ENCODE assay signal across 19 cellular contexts in genomic region chr18:66695281-66695680, GRCh38.
DNase-seq lines count a peak whose midpoint lies in the region; ATAC-seq and TF ChIP-seq lines count a peak whose summit lies in the region.
"Had no signal": no experiment of that assay in that cellular context is flagged by ENCODE, and none has a peak within 500 bp of the region (broad histone marks: within the 10 kb centered on the region; RNA-seq: fewer than 3 reads in every experiment).

No MANE protein-coding gene starts in this region.

- in situ Hi-C loops in G401 (cut with HindIII; ENCODE audit: low sequenced_read_pairs), result no loop called here

- H3K4me1 ChIP-seq in OCI-LY7 (ENCODE audit: insufficient read depth, low read length, poor library complexity, severe bottlenecking) (no peaks in the 10 kb centered on the region), upper lobe of left lung (no peaks in the 10 kb centered on the region)
- H3K4me1 ChIP-seq: A549; BLaER1 treated with 17β-estradiol and CSF1 and Interleukin-3, amounts not matched to agents 10 nM and 100 nM; Caco-2 had no signal

- no peak overlapping the region for H3K4me2 ChIP-seq in OCI-LY7 (ENCODE audit: low read length)
- H3K4me2 ChIP-seq: A549; BLaER1 treated with 17β-estradiol and CSF1 and Interleukin-3, amounts not matched to agents 10 nM and 100 nM had no signal

- peak overlapping the region; percentile 73 for H3K27ac Mint-ChIP-seq in neural crest cell (ENCODE audit: unreplicated experiment)
- H3K27ac Mint-ChIP-seq: B cell; CD4-positive, alpha-beta T cell; CD8-positive, alpha-beta T cell had no signal

- no peaks in the 10 kb centered on the region for H4K20me1 ChIP-seq in OCI-LY7 (ENCODE audit: insufficient read depth, low read length)
- H4K20me1 ChIP-seq: BLaER1 treated with 17β-estradiol and CSF1 and Interleukin-3, amounts not matched to agents 10 nM and 100 nM had no signal

- DNase-seq in G401 (ENCODE audit: low spot score) (peak; percentile 75), cerebellum (ENCODE audit: low spot score) (peak; percentile 11), neural crest cell (ENCODE audit: low read depth, low spot score) (no peak), OCI-LY7 (ENCODE audit: low spot score) (no peak), upper lobe of left lung (no peak)
- DNase-seq: AML-193; Caco-2; Calu3; CD4-positive, alpha-beta T cell; CD8-positive, alpha-beta T cell; DMS79 treated with DMSO at 0.1 percent for 48 hours; GDM1 had no signal

- no peaks in the 10 kb centered on the region for H3K9me2 ChIP-seq in OCI-LY7 (ENCODE audit: insufficient read depth, low read length)

- no peak overlapping the region for H2AFZ ChIP-seq in OCI-LY7 (ENCODE audit: low read length)

- no peaks in the 10 kb centered on the region for H3K27me3 ChIP-seq in upper lobe of left lung
- H3K27me3 ChIP-seq: BLaER1 treated with 17β-estradiol and CSF1 and Interleukin-3, amounts not matched to agents 10 nM and 100 nM had no signal

- POLR2A ChIA-PET in OCI-LY7 (lab: Charles Lee), result interaction anchor here (0.7 kb wide), 1 partner anchor 490 kb away, joined by 3 read pairs; no protein-coding TSS in a partner anchor

- intact Hi-C loops in OCI-LY7 (cut with micrococcal nuclease; ENCODE audit: unreplicated experiment), result no loop called here

- H3K79me2 ChIP-seq in OCI-LY7 (ENCODE audit: insufficient read depth, low read depth, low read length), result no peaks in the 10 kb centered on the region

- H3K4me1 Mint-ChIP-seq in neural crest cell, result peaks cover 9% of the 10 kb centered on the region
- H3K4me1 Mint-ChIP-seq: B cell had no signal

- no peak for ATAC-seq in HG02588 (IDR thresholded peaks at IDR 0.05; ENCODE audit: unreplicated experiment)
- no peak for ATAC-seq in upper lobe of left lung (ENCODE audit: low FRiP score in 2 of 2)
- ATAC-seq: A549; CD8-positive, alpha-beta T cell; GM12878 had no signal

- H3K27me3 Mint-ChIP-seq in neural crest cell (ENCODE audit: low read depth), result no peaks in the 10 kb centered on the region
- H3K27me3 Mint-ChIP-seq: B cell; CD4-positive, alpha-beta T cell had no signal

- H3K4me3 Mint-ChIP-seq in neural crest cell, result no peak overlapping the region
- H3K4me3 Mint-ChIP-seq: B cell; CD4-positive, alpha-beta T cell; CD8-positive, alpha-beta T cell had no signal

- H3K4me3 ChIP-seq in OCI-LY7 (ENCODE audit: low read depth, low read length, poor library complexity, severe bottlenecking) (no peak overlapping the region), upper lobe of left lung (no peak overlapping the region)
- H3K4me3 ChIP-seq: A549; BLaER1 treated with 17β-estradiol and CSF1 and Interleukin-3, amounts not matched to agents 10 nM and 100 nM; GM12878 had no signal

- H3K36me3 ChIP-seq in OCI-LY7 (ENCODE audit: insufficient read depth, low read length), result no peaks in the 10 kb centered on the region
- no peaks in the 10 kb centered on the region for H3K36me3 ChIP-seq in upper lobe of left lung
- H3K36me3 ChIP-seq: BLaER1 treated with 17β-estradiol and CSF1 and Interleukin-3, amounts not matched to agents 10 nM and 100 nM had no signal

- H3K27ac ChIP-seq in OCI-LY7 (ENCODE audit: low read depth, low read length, poor library complexity, severe bottlenecking), result no peak overlapping the region
- no peak overlapping the region for H3K27ac ChIP-seq in upper lobe of left lung
- H3K27ac ChIP-seq: 22Rv1; A549; BLaER1 treated with 17β-estradiol and CSF1 and Interleukin-3, amounts not matched to agents 10 nM and 100 nM; C4-2B had no signal

- H3K36me3 Mint-ChIP-seq in neural crest cell (ENCODE audit: low read depth), result peaks cover 14% of the 10 kb centered on the region
- H3K36me3 Mint-ChIP-seq: CD8-positive, alpha-beta T cell had no signal

- H3K9me3 ChIP-seq in OCI-LY7 (ENCODE audit: low read length) (no peaks in the 10 kb centered on the region), upper lobe of left lung (no peaks in the 10 kb centered on the region)
- H3K9me3 ChIP-seq: A549; BLaER1 treated with 17β-estradiol and CSF1 and Interleukin-3, amounts not matched to agents 10 nM and 100 nM; Caco-2 had no signal

- no peak for TF ChIP-seq EP300 in upper lobe of left lung (IDR thresholded peaks at IDR 0.05)

- H3K9me3 Mint-ChIP-seq in neural crest cell, result peaks cover 10% of the 10 kb centered on the region
- H3K9me3 Mint-ChIP-seq: CD4-positive, alpha-beta T cell had no signal

- TF ChIP-seq POLR2A in upper lobe of left lung (IDR thresholded peaks at IDR 0.05), result no peak

- TF ChIP-seq CTCF in neural crest cell (conservative IDR thresholded peaks at IDR 0.05) (no peak), OCI-LY7 (conservative IDR thresholded peaks at IDR 0.05; ENCODE audit: low read length) (no peak), upper lobe of left lung (IDR thresholded peaks at IDR 0.05) (no peak)

- no TSS peak for BruUV-seq in OCI-LY7 (replicated peaks; lab: Mats Ljungman, UMichigan)

- CTCF ChIA-PET in OCI-LY7 (lab: Charles Lee; ENCODE audit: unreplicated experiment), result no interaction called here

Comparison
In these comparisons a context has a peak if more than half of its experiments do, and no peak if none do; other contexts are left out.
1. DNase-seq: peak in G401 (single experiment) and cerebellum (single experiment); none in neural crest cell (single experiment), OCI-LY7 (single experiment) and upper lobe of left lung (0 of 2).